Comparison of ENCODE assay signal across 31 cellular contexts in genomic region chr2:99674031-99674430, GRCh38.
"Had no signal": no experiment of that assay in that cellular context is flagged by ENCODE, and none has a peak within 500 bp of the region (broad histone marks: within the 10 kb centered on the region; RNA-seq: fewer than 3 reads in every experiment).

No MANE protein-coding gene starts in this region.

- H3K36me3 Mint-ChIP-seq: activated naive CD4-positive, alpha-beta T cell treated with anti-CD3 and anti-CD28 coated beads, Interleukin-2, amount 10 ng/mL, durations not matched to agents 7 days and 5 days; activated naive CD8-positive, alpha-beta T cell treated with anti-CD3 and anti-CD28 coated beads, Interleukin-2, amount 10 ng/mL, durations not matched to agents 7 days and 5 days; naive thymus-derived CD8-positive, alpha-beta T cell; stimulated activated effector memory CD8-positive, alpha-beta T cell treated with anti-CD3 and anti-CD28 coated beads, Interleukin-12 subunit alpha, Interleukin-12 subunit beta, amount 100 ng/mL, for 72 hours had no signal

- H3K27me3 Mint-ChIP-seq: activated CD4-positive, alpha-beta memory T cell treated with anti-CD3 and anti-CD28 coated beads, Interleukin-2, amount 10 ng/mL, durations not matched to agents 7 days and 5 days; activated CD4-positive, alpha-beta T cell treated with anti-CD3 and anti-CD28 coated beads, Interleukin-2, amount 10 ng/mL, durations not matched to agents 24 days and 14 days; activated naive CD4-positive, alpha-beta T cell treated with anti-CD3 and anti-CD28 coated beads, Interleukin-2, amount 10 ng/mL, durations not matched to agents 7 days and 5 days; activated T-cell treated with anti-CD3 and anti-CD28 coated beads, Interleukin-2, amount 50 U/mL, for 24 hours; brain had no signal

- H3K27ac ChIP-seq: ascending aorta, epithelial cell of prostate, esophagus squamous epithelium, sigmoid colon, stomach, thyroid gland, VCaP had no signal

- DNase-seq: activated CD4-positive, alpha-beta memory T cell treated with anti-CD3 and anti-CD28 coated beads, Interleukin-2, amount 10 ng/mL, durations not matched to agents 7 days and 5 days; activated CD4-positive, alpha-beta T cell treated with anti-CD3 and anti-CD28 coated beads, Interleukin-2, amount 10 ng/mL, durations not matched to agents 24 days and 14 days; activated CD8-positive, alpha-beta memory T cell treated with anti-CD3 and anti-CD28 coated beads, Interleukin-2, amount 50 U/mL, for 48 hours; activated gamma-delta T cell; activated naive CD4-positive, alpha-beta T cell treated with anti-CD3 and anti-CD28 coated beads, Interleukin-2, amount 10 ng/mL, durations not matched to agents 7 days and 5 days; activated naive CD8-positive, alpha-beta T cell treated with anti-CD3 and anti-CD28 coated beads, Interleukin-2, amount 10 ng/mL, durations not matched to agents 7 days and 5 days; activated T-cell treated with anti-CD3 and anti-CD28 coated beads, Interleukin-2, amount 50 U/mL, for 24 hours; caudate nucleus; esophagus squamous epithelium; foreskin melanocyte; heart right ventricle; kidney glomerular epithelial cell; left ventricle myocardium superior; naive thymus-derived CD8-positive, alpha-beta T cell; posterior cingulate gyrus; sigmoid colon; SK-N-SH; small intestine; stimulated activated CD4-positive, alpha-beta T cell treated with anti-CD3 and anti-CD28 coated beads, Interleukin-4, amount 100 ng/mL, for 24 hours; stomach; SW 1271; T-helper 9 cell; thyroid gland had no signal

- H3K4me2 ChIP-seq: SK-N-SH had no signal

- ATAC-seq: activated CD4-positive, CD25-positive, alpha-beta regulatory T cell treated with anti-CD3 and anti-CD28 coated beads, Interleukin-2, amount 50 U/mL, for 24 hours; heart right ventricle; left ventricle myocardium superior; naive thymus-derived CD8-positive, alpha-beta T cell; stimulated activated effector memory CD8-positive, alpha-beta T cell treated with anti-CD3 and anti-CD28 coated beads, Interleukin-12 subunit alpha, Interleukin-12 subunit beta, amount 100 ng/mL, for 72 hours had no signal

- H3K4me3 Mint-ChIP-seq: activated CD4-positive, alpha-beta memory T cell treated with anti-CD3 and anti-CD28 coated beads, Interleukin-2, amount 10 ng/mL, durations not matched to agents 7 days and 5 days; activated CD4-positive, alpha-beta T cell treated with anti-CD3 and anti-CD28 coated beads, Interleukin-2, amount 10 ng/mL, durations not matched to agents 24 days and 14 days; activated naive CD4-positive, alpha-beta T cell treated with anti-CD3 and anti-CD28 coated beads, Interleukin-2, amount 10 ng/mL, durations not matched to agents 7 days and 5 days; activated naive CD8-positive, alpha-beta T cell treated with anti-CD3 and anti-CD28 coated beads, Interleukin-2, amount 10 ng/mL, durations not matched to agents 7 days and 5 days; activated T-cell treated with anti-CD3 and anti-CD28 coated beads, Interleukin-2, amount 50 U/mL, for 24 hours; brain; mesothelial cell of epicardium; naive thymus-derived CD8-positive, alpha-beta T cell; stimulated activated effector memory CD8-positive, alpha-beta T cell treated with anti-CD3 and anti-CD28 coated beads, Interleukin-12 subunit alpha, Interleukin-12 subunit beta, amount 100 ng/mL, for 72 hours; T-helper 1 cell treated with Interleukin-12 subunit alpha and Interleukin-12 subunit beta and Interleukin-4 antibody, amounts not matched to agents 30 μg/mL and 1 μg/mL, for 36 hours had no signal

- H3K9ac ChIP-seq: SK-N-SH had no signal

- H3K27me3 ChIP-seq: ascending aorta, esophagus squamous epithelium, heart right ventricle, sigmoid colon, stomach, thyroid gland had no signal

- H3K4me1 ChIP-seq: sigmoid colon, thyroid gland had no signal

- H3K27ac Mint-ChIP-seq: activated CD4-positive, alpha-beta memory T cell treated with anti-CD3 and anti-CD28 coated beads, Interleukin-2, amount 10 ng/mL, durations not matched to agents 7 days and 5 days; activated CD4-positive, alpha-beta T cell treated with anti-CD3 and anti-CD28 coated beads, Interleukin-2, amount 10 ng/mL, durations not matched to agents 24 days and 14 days; activated naive CD4-positive, alpha-beta T cell treated with anti-CD3 and anti-CD28 coated beads, Interleukin-2, amount 10 ng/mL, durations not matched to agents 7 days and 5 days; activated naive CD8-positive, alpha-beta T cell treated with anti-CD3 and anti-CD28 coated beads, Interleukin-2, amount 10 ng/mL, durations not matched to agents 7 days and 5 days; activated T-cell treated with anti-CD3 and anti-CD28 coated beads, Interleukin-2, amount 50 U/mL, for 24 hours; brain; mesothelial cell of epicardium; naive thymus-derived CD8-positive, alpha-beta T cell; stimulated activated effector memory CD8-positive, alpha-beta T cell treated with anti-CD3 and anti-CD28 coated beads, Interleukin-12 subunit alpha, Interleukin-12 subunit beta, amount 100 ng/mL, for 72 hours; T-helper 1 cell treated with Interleukin-12 subunit alpha and Interleukin-12 subunit beta and Interleukin-4 antibody, amounts not matched to agents 30 μg/mL and 1 μg/mL, for 36 hours had no signal

- H3K9me3 ChIP-seq: ascending aorta, esophagus squamous epithelium, sigmoid colon, SK-N-SH, thyroid gland had no signal

- H3K36me3 ChIP-seq: ascending aorta, esophagus squamous epithelium, heart right ventricle, sigmoid colon, thyroid gland had no signal

- H3K9me3 Mint-ChIP-seq: activated CD4-positive, alpha-beta memory T cell treated with anti-CD3 and anti-CD28 coated beads, Interleukin-2, amount 10 ng/mL, durations not matched to agents 7 days and 5 days; activated CD4-positive, alpha-beta T cell treated with anti-CD3 and anti-CD28 coated beads, Interleukin-2, amount 10 ng/mL, durations not matched to agents 24 days and 14 days; activated naive CD8-positive, alpha-beta T cell treated with anti-CD3 and anti-CD28 coated beads, Interleukin-2, amount 10 ng/mL, durations not matched to agents 7 days and 5 days; activated T-cell treated with anti-CD3 and anti-CD28 coated beads, Interleukin-2, amount 50 U/mL, for 24 hours; stimulated activated effector memory CD8-positive, alpha-beta T cell treated with anti-CD3 and anti-CD28 coated beads, Interleukin-12 subunit alpha, Interleukin-12 subunit beta, amount 100 ng/mL, for 72 hours; T-helper 1 cell treated with Interleukin-12 subunit alpha and Interleukin-12 subunit beta and Interleukin-4 antibody, amounts not matched to agents 30 μg/mL and 1 μg/mL, for 36 hours had no signal

- H3K4me3 ChIP-seq: ascending aorta, esophagus squamous epithelium, heart right ventricle, sigmoid colon, stomach, thyroid gland had no signal

- H3K4me1 Mint-ChIP-seq: activated CD4-positive, alpha-beta memory T cell treated with anti-CD3 and anti-CD28 coated beads, Interleukin-2, amount 10 ng/mL, durations not matched to agents 7 days and 5 days; activated CD4-positive, alpha-beta T cell treated with anti-CD3 and anti-CD28 coated beads, Interleukin-2, amount 10 ng/mL, durations not matched to agents 24 days and 14 days; activated naive CD4-positive, alpha-beta T cell treated with anti-CD3 and anti-CD28 coated beads, Interleukin-2, amount 10 ng/mL, durations not matched to agents 7 days and 5 days; activated naive CD8-positive, alpha-beta T cell treated with anti-CD3 and anti-CD28 coated beads, Interleukin-2, amount 10 ng/mL, durations not matched to agents 7 days and 5 days; stimulated activated effector memory CD8-positive, alpha-beta T cell treated with anti-CD3 and anti-CD28 coated beads, Interleukin-12 subunit alpha, Interleukin-12 subunit beta, amount 100 ng/mL, for 72 hours had no signal
